Comparison of ENCODE assay signal across 9 cellular contexts in genomic region chr17:17052462-17053221, GRCh38. TPM values are rescaled to one million over a fixed set of nuclear protein-coding genes. Genes with fewer than 3 reads are reported as not detected.
DNase-seq lines count a peak whose midpoint lies in the region; ATAC-seq and TF ChIP-seq lines count a peak whose summit lies in the region.
"Had no signal": no experiment of that assay in that cellular context is flagged by ENCODE, and none has a peak within 500 bp of the region (broad histone marks: within the 10 kb centered on the region; RNA-seq: fewer than 3 reads in every experiment).

No MANE protein-coding gene starts in this region.

- TF ChIP-seq RAD21 in liver (IDR thresholded peaks at IDR 0.05), result no peak

- 54% methylated on average over 14 of the region's 14 CpGs for WGBS in liver

- TF ChIP-seq CTCF in brain (conservative IDR thresholded peaks at IDR 0.05) (no peak), liver (IDR thresholded peaks at IDR 0.05; ENCODE audit: low read depth, low read length, missing input control) (no peak)

- H3K9me3 ChIP-seq in KOPT-K1 (ENCODE audit: insufficient read depth, low read length, poor library complexity, severe bottlenecking) (no peaks in the 10 kb centered on the region), liver (ENCODE audit: control insufficient read depth in 4 of 4, low read length in 3 of 4) (no peaks in the 10 kb centered on the region)

- H3K4me3 Mint-ChIP-seq in brain, result no peak overlapping the region
- no peak overlapping the region for H3K4me3 Mint-ChIP-seq in stimulated activated memory B cell treated with anti-CD40 and anti-IgM and Interleukin-4, amounts not matched to agents 10 μg/mL and 1 μg/mL and 100 μg/mL, for 72 hours
- H3K4me3 Mint-ChIP-seq: activated T-cell treated with anti-CD3 and anti-CD28 coated beads, Interleukin-2, amount 50 U/mL, for 72 hours had no signal

- H3K27me3 Mint-ChIP-seq in brain, result no peaks in the 10 kb centered on the region
- no peaks in the 10 kb centered on the region for H3K27me3 Mint-ChIP-seq in stimulated activated memory B cell treated with anti-CD40 and anti-IgM and Interleukin-4, amounts not matched to agents 10 μg/mL and 1 μg/mL and 100 μg/mL, for 72 hours

- H3K36me3 ChIP-seq in KOPT-K1 (ENCODE audit: insufficient read depth, low read length) (peaks cover 8% of the 10 kb centered on the region; the same call in 1 of the 2 replicates), liver (ENCODE audit: control insufficient read depth in 4 of 4, insufficient read depth in 3 of 4, low read depth in 1 of 4, low read length in 3 of 4) (no peaks in the 10 kb centered on the region)

- peaks cover 0 to 4% (median 0%) of the 10 kb centered on the region in 5 experiments for H3K9me3 Mint-ChIP-seq in brain
- no peaks in the 10 kb centered on the region for H3K9me3 Mint-ChIP-seq in stimulated activated memory B cell treated with anti-CD40 and anti-IgM and Interleukin-4, amounts not matched to agents 10 μg/mL and 1 μg/mL and 100 μg/mL, for 72 hours
- H3K9me3 Mint-ChIP-seq: activated T-cell treated with anti-CD3 and anti-CD28 coated beads, Interleukin-2, amount 50 U/mL, for 72 hours had no signal

- H3K36me3 Mint-ChIP-seq in brain, result peaks cover 29% of the 10 kb centered on the region
- H3K36me3 Mint-ChIP-seq in stimulated activated memory B cell treated with anti-CD40 and anti-IgM and Interleukin-4, amounts not matched to agents 10 μg/mL and 1 μg/mL and 100 μg/mL, for 72 hours, result peaks cover 2% of the 10 kb centered on the region

- peaks cover 89% of the 10 kb centered on the region for H3K4me1 Mint-ChIP-seq in brain
- peaks cover 66% of the 10 kb centered on the region for H3K4me1 Mint-ChIP-seq in stimulated activated memory B cell treated with anti-CD40 and anti-IgM and Interleukin-4, amounts not matched to agents 10 μg/mL and 1 μg/mL and 100 μg/mL, for 72 hours

- no peak overlapping the region for H3K9ac ChIP-seq in liver (ENCODE audit: low read depth in 1 of 2, low read length in 2 of 2)

- H3K27me3 ChIP-seq in liver (ENCODE audit: control insufficient read depth in 4 of 4, insufficient read depth in 4 of 4, low read length in 3 of 4), result no peaks in the 10 kb centered on the region

- DNase-seq in NCI-H1417 treated with DMSO at 0.1 percent for 48 hours (lab: John Stamatoyannopoulos, UW), result no peak
- DNase-seq: activated T-cell treated with anti-CD3 and anti-CD28 coated beads, Interleukin-2, amount 50 U/mL, for 72 hours; NCI-H345 had no signal

- H3K4me3 ChIP-seq in liver (ENCODE audit: low read depth in 1 of 3, low read length in 3 of 3), result no peak overlapping the region

- peak overlapping the region in 3 of 5 experiments; percentile 17 to 63 (median 32) for H3K27ac Mint-ChIP-seq in brain
- peak overlapping the region; percentile 3 for H3K27ac Mint-ChIP-seq in stimulated activated memory B cell treated with anti-CD40 and anti-IgM and Interleukin-4, amounts not matched to agents 10 μg/mL and 1 μg/mL and 100 μg/mL, for 72 hours
- H3K27ac Mint-ChIP-seq: activated T-cell treated with anti-CD3 and anti-CD28 coated beads, Interleukin-2, amount 50 U/mL, for 72 hours had no signal

- peaks cover 22 to 47% (median 33%) of the 10 kb centered on the region in 4 donors for H3K4me1 ChIP-seq in liver (ENCODE audit: control insufficient read depth in 4 of 4, insufficient read depth in 4 of 4, low read length in 3 of 4)

- H3K27ac ChIP-seq in KOPT-K1 (ENCODE audit: low read depth, low read length, poor library complexity, severe bottlenecking) (peak overlapping the region; percentile 31), liver (ENCODE audit: low read depth in 1 of 2, low read length in 2 of 2) (peak overlapping the region; percentile 20 to 51)

- no peak for ATAC-seq in stimulated activated memory B cell treated with anti-CD40 and anti-IgM and Interleukin-4, amounts not matched to agents 10 μg/mL and 1 μg/mL and 100 μg/mL, for 72 hours
- ATAC-seq in HG03520 (IDR thresholded peaks at IDR 0.05; ENCODE audit: unreplicated experiment) (no peak), GM18858 (IDR thresholded peaks at IDR 0.05; ENCODE audit: unreplicated experiment) (no peak)

TF ChIP-seq in liver, 16 proteins besides CTCF, POLR2A, EP300 and RAD21:
- TF ChIP-seq GABPA (IDR thresholded peaks at IDR 0.05 in 1 of 2, conservative IDR thresholded peaks at IDR 0.05 in 1 of 2) (no peak), ATF3 (IDR thresholded peaks at IDR 0.05) (no peak), SP1 (IDR thresholded peaks at IDR 0.05) (no peak), FOXA1 (IDR thresholded peaks at IDR 0.05) (no peak), FOXA2 (IDR thresholded peaks at IDR 0.05) (no peak), TAF1 (conservative IDR thresholded peaks at IDR 0.05) (no peak), HNF4G (IDR thresholded peaks at IDR 0.05) (no peak), HNF4A (conservative IDR thresholded peaks at IDR 0.05) (peak in 1 of 2 donors; percentile 17), NR2F2 (IDR thresholded peaks at IDR 0.05) (peak; percentile 33), MAX (IDR thresholded peaks at IDR 0.05) (no peak), YY1 (IDR thresholded peaks at IDR 0.05) (no peak), RXRA (IDR thresholded peaks at IDR 0.05) (peak; percentile 11 to 17), JUND (IDR thresholded peaks at IDR 0.05) (no peak)

RNA-seq across cellular contexts. Expression of gene MPRIP, which starts 10.4 kb away (rescaled TPM):
- 123 TPM for polyA plus RNA-seq in brain (ENCODE audit: insufficient read depth, low read depth, low replicate concordance)
- total RNA-seq in liver, result 10 to 100 TPM; 31.5 to 61.9 TPM
- 10 to 100 TPM; 21.2 to 37.9 TPM for polyA plus RNA-seq in liver
